Comparison of ENCODE assay signal across 26 cellular contexts in genomic region chr6:165830761-165831160, GRCh38.
"Had no signal": no experiment of that assay in that cellular context is flagged by ENCODE, and none has a peak within 500 bp of the region (broad histone marks: within the 10 kb centered on the region; RNA-seq: fewer than 3 reads in every experiment).

No MANE protein-coding gene starts in this region.

- H3K4me1 ChIP-seq: colonic mucosa had no signal

- H3K9me3 Mint-ChIP-seq: activated CD4-positive, alpha-beta memory T cell treated with anti-CD3 and anti-CD28 coated beads, Interleukin-2, amount 10 ng/mL, durations not matched to agents 7 days and 5 days; activated CD4-positive, alpha-beta T cell treated with anti-CD3 and anti-CD28 coated beads, Interleukin-2, amount 10 ng/mL, durations not matched to agents 7 days and 5 days; activated naive CD4-positive, alpha-beta T cell treated with anti-CD3 and anti-CD28 coated beads, Interleukin-2, amount 10 ng/mL, durations not matched to agents 7 days and 5 days; activated naive CD4-positive, alpha-beta T cell treated with anti-CD3 and anti-CD28 coated beads, Interleukin-2, amount 50 U/mL, for 72 hours; activated naive CD8-positive, alpha-beta T cell treated with anti-CD3 and anti-CD28 coated beads, Interleukin-2, amount 10 ng/mL, durations not matched to agents 7 days and 5 days; activated T-cell treated with anti-CD3 and anti-CD28 coated beads, Interleukin-2, amount 50 U/mL, for 24 hours; activated T-cell treated with anti-CD3 and anti-CD28 coated beads, Interleukin-2, amount 50 U/mL, for 72 hours; endodermal cell; WTC11 had no signal

- H3K27me3 ChIP-seq: body of pancreas, colonic mucosa had no signal

- DNase-seq: activated CD4-positive, alpha-beta memory T cell treated with anti-CD3 and anti-CD28 coated beads, Interleukin-2, amount 10 ng/mL, durations not matched to agents 7 days and 5 days; activated CD4-positive, alpha-beta T cell treated with anti-CD3 and anti-CD28 coated beads for 1 hour; activated CD4-positive, alpha-beta T cell treated with anti-CD3 and anti-CD28 coated beads for 4 hours; activated CD4-positive, alpha-beta T cell treated with anti-CD3 and anti-CD28 coated beads, Interleukin-2, amount 10 ng/mL, durations not matched to agents 7 days and 5 days; activated CD4-positive, alpha-beta T cell treated with anti-CD3 and anti-CD28 coated beads, Interleukin-2, amount 50 U/mL, for 4 hours; activated CD8-positive, alpha-beta memory T cell treated with anti-CD3 and anti-CD28 coated beads, Interleukin-2, amount 50 U/mL, for 48 hours; activated gamma-delta T cell; activated naive CD4-positive, alpha-beta T cell; activated naive CD4-positive, alpha-beta T cell treated with anti-CD3 and anti-CD28 coated beads, Interleukin-2, amount 10 ng/mL, durations not matched to agents 7 days and 5 days; activated naive CD8-positive, alpha-beta T cell treated with anti-CD3 and anti-CD28 coated beads, Interleukin-2, amount 10 ng/mL, durations not matched to agents 7 days and 5 days; activated T-cell treated with anti-CD3 and anti-CD28 coated beads for 4 hours; activated T-cell treated with anti-CD3 and anti-CD28 coated beads, Interleukin-2, amount 50 U/mL, for 24 hours; activated T-cell treated with anti-CD3 and anti-CD28 coated beads, Interleukin-2, amount 50 U/mL, for 72 hours; amniotic stem cell; aorta; body of pancreas; cerebellar nuclear complex; colonic mucosa; effector memory CD4-positive, alpha-beta T cell; endodermal cell; foreskin fibroblast; T-helper 2 cell had no signal

- H3K36me3 ChIP-seq: colonic mucosa had no signal

- H3K4me3 ChIP-seq: body of pancreas, colonic mucosa had no signal

- H3K27ac ChIP-seq: body of pancreas, colonic mucosa, VCaP had no signal

- H3K4me3 Mint-ChIP-seq: activated CD4-positive, alpha-beta memory T cell treated with anti-CD3 and anti-CD28 coated beads, Interleukin-2, amount 10 ng/mL, durations not matched to agents 7 days and 5 days; activated CD4-positive, alpha-beta T cell treated with anti-CD3 and anti-CD28 coated beads, Interleukin-2, amount 10 ng/mL, durations not matched to agents 7 days and 5 days; activated naive CD4-positive, alpha-beta T cell treated with anti-CD3 and anti-CD28 coated beads, Interleukin-2, amount 10 ng/mL, durations not matched to agents 7 days and 5 days; activated naive CD8-positive, alpha-beta T cell treated with anti-CD3 and anti-CD28 coated beads, Interleukin-2, amount 10 ng/mL, durations not matched to agents 7 days and 5 days; activated T-cell treated with anti-CD3 and anti-CD28 coated beads, Interleukin-2, amount 50 U/mL, for 24 hours; activated T-cell treated with anti-CD3 and anti-CD28 coated beads, Interleukin-2, amount 50 U/mL, for 72 hours; endodermal cell; WTC11 had no signal

- H3K27ac Mint-ChIP-seq: activated CD4-positive, alpha-beta memory T cell treated with anti-CD3 and anti-CD28 coated beads, Interleukin-2, amount 10 ng/mL, durations not matched to agents 7 days and 5 days; activated CD4-positive, alpha-beta T cell treated with anti-CD3 and anti-CD28 coated beads, Interleukin-2, amount 10 ng/mL, durations not matched to agents 7 days and 5 days; activated naive CD4-positive, alpha-beta T cell treated with anti-CD3 and anti-CD28 coated beads, Interleukin-2, amount 10 ng/mL, durations not matched to agents 7 days and 5 days; activated naive CD4-positive, alpha-beta T cell treated with anti-CD3 and anti-CD28 coated beads, Interleukin-2, amount 50 U/mL, for 72 hours; activated naive CD8-positive, alpha-beta T cell treated with anti-CD3 and anti-CD28 coated beads, Interleukin-2, amount 10 ng/mL, durations not matched to agents 7 days and 5 days; activated T-cell treated with anti-CD3 and anti-CD28 coated beads, Interleukin-2, amount 50 U/mL, for 24 hours; activated T-cell treated with anti-CD3 and anti-CD28 coated beads, Interleukin-2, amount 50 U/mL, for 72 hours; endodermal cell; WTC11 had no signal

- ATAC-seq: activated naive CD4-positive, alpha-beta T cell treated with anti-CD3 and anti-CD28 coated beads, Interleukin-2, amount 50 U/mL, for 72 hours; activated T-cell treated with anti-CD3 and anti-CD28 coated beads, Interleukin-2, amount 50 U/mL, for 72 hours; body of pancreas; esophagus mucosa; WTC11 had no signal

- H3K9me3 ChIP-seq: body of pancreas, colonic mucosa had no signal

- H3K36me3 Mint-ChIP-seq: activated naive CD4-positive, alpha-beta T cell treated with anti-CD3 and anti-CD28 coated beads, Interleukin-2, amount 10 ng/mL, durations not matched to agents 7 days and 5 days; activated naive CD4-positive, alpha-beta T cell treated with anti-CD3 and anti-CD28 coated beads, Interleukin-2, amount 50 U/mL, for 72 hours; activated naive CD8-positive, alpha-beta T cell treated with anti-CD3 and anti-CD28 coated beads, Interleukin-2, amount 10 ng/mL, durations not matched to agents 7 days and 5 days; WTC11 had no signal
